Comparison of ENCODE assay signal across 8 cellular contexts in the genomic region with DNA sequence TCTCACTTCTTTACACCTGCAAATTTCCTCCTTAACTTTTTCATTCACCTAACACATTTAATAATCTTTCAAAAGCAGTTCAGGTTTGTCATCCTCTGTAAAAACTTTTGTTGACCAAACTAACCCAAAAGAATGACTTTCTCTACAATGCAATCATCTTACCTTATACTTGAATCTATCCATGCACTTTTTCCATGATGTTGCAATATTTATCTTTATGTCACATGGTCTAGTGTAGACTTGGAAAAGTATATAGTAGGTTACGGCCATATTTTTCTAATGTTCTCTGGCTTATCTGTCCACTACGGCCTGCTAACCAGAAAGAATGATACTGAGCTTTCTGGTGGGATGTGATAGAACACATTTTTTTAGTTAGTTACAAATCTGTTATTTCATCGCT.
"Had no signal": no experiment of that assay in that cellular context is flagged by ENCODE, and none has a peak within 500 bp of the region (broad histone marks: within the 10 kb centered on the region; RNA-seq: fewer than 3 reads in every experiment).

No MANE protein-coding gene starts in this region.

- FAIRE-seq: G401.6, GM12878, GM12891, GM12892, GM18507, GM19239 had no signal

- ATAC-seq: GM12878 had no signal

- H3K4me3 ChIP-seq: GM12878 had no signal

- DNase-seq: GDM1, GF-D8 had no signal
